1 cellular context compared by ENCODE assay signal in the genomic region with DNA sequence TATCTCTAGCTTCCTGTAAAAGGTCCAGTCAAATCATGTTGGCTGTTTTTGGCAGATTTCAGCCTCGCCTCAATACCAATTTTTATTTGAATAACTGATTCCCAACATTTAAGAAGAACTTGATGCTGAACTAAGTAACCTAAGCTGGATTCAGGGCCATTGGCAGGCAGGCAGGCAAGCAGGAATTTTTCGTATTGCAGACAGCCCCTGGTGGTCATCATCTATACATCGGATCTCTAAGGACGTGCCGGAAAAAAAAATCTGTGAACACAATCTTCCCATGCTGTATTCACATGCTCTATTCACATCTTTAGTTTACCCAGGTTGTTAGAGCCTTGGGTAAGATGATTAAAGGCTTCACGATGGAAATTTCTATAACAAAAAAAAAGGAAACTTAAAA.
TF ChIP-seq lines count a peak whose summit lies in the region.

No MANE protein-coding gene starts in this region.

TF ChIP-seq in SK-N-SH, 30 proteins besides CTCF, POLR2A, EP300 and RAD21:
- no peak for TF ChIP-seq RXRA (IDR thresholded peaks at IDR 0.05; ENCODE audit: borderline replicate concordance, low read depth)
- no peak for TF ChIP-seq SMC3 (IDR thresholded peaks at IDR 0.05; ENCODE audit: low read depth, low read length)
- no peak for TF ChIP-seq NFIC (IDR thresholded peaks at IDR 0.05; ENCODE audit: borderline replicate concordance)
- TF ChIP-seq ELF1 (IDR thresholded peaks at IDR 0.05), result no peak
- TF ChIP-seq, protein P1, sequence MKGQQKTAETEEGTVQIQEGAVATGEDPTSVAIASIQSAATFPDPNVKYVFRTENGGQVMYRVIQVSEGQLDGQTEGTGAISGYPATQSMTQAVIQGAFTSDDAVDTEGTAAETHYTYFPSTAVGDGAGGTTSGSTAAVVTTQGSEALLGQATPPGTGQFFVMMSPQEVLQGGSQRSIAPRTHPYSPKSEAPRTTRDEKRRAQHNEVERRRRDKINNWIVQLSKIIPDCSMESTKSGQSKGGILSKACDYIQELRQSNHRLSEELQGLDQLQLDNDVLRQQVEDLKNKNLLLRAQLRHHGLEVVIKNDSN (IDR thresholded peaks at IDR 0.05; ENCODE audit: borderline replicate concordance, low read depth), result no peak
- TF ChIP-seq, protein P2, sequence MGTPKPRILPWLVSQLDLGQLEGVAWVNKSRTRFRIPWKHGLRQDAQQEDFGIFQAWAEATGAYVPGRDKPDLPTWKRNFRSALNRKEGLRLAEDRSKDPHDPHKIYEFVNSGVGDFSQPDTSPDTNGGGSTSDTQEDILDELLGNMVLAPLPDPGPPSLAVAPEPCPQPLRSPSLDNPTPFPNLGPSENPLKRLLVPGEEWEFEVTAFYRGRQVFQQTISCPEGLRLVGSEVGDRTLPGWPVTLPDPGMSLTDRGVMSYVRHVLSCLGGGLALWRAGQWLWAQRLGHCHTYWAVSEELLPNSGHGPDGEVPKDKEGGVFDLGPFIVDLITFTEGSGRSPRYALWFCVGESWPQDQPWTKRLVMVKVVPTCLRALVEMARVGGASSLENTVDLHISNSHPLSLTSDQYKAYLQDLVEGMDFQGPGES (IDR thresholded peaks at IDR 0.05; ENCODE audit: low read depth, low read length), result no peak
- TF ChIP-seq, protein P3, sequence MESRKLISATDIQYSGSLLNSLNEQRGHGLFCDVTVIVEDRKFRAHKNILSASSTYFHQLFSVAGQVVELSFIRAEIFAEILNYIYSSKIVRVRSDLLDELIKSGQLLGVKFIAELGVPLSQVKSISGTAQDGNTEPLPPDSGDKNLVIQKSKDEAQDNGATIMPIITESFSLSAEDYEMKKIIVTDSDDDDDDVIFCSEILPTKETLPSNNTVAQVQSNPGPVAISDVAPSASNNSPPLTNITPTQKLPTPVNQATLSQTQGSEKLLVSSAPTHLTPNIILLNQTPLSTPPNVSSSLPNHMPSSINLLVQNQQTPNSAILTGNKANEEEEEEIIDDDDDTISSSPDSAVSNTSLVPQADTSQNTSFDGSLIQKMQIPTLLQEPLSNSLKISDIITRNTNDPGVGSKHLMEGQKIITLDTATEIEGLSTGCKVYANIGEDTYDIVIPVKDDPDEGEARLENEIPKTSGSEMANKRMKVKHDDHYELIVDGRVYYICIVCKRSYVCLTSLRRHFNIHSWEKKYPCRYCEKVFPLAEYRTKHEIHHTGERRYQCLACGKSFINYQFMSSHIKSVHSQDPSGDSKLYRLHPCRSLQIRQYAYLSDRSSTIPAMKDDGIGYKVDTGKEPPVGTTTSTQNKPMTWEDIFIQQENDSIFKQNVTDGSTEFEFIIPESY (IDR thresholded peaks at IDR 0.05; ENCODE audit: borderline replicate concordance, low read depth), result no peak
- TF ChIP-seq NRF1 (IDR thresholded peaks at IDR 0.05; ENCODE audit: low read depth, low read length), result no peak
- TF ChIP-seq EZH2phosphoT487 (IDR thresholded peaks at IDR 0.05; ENCODE audit: borderline replicate concordance, low read depth), result no peak
- no peak for TF ChIP-seq MXI1 (IDR thresholded peaks at IDR 0.05; ENCODE audit: low read depth, low read length)
